ENCODE assay signal across 25 cellular contexts in the genomic region with DNA sequence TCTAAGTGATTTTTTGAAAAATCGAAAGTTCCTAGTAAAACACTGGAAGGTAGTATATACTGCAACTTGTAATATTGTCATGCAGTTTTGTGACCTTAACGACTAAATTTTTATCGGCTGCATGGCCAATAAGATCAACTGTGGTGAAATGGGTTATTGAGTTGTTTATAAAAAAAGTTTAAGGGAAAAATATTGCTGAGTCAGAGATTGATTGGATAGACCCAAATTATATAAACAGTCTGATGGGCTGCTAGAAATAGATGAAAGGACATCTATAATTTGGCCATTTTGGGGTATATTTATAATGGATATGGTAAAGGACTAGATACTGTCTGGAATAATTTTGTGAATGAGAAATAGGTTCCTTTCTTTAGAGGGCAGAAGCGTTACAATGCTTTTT.
"Had no signal": no experiment of that assay in that cellular context is flagged by ENCODE, and none has a peak within 500 bp of the region (broad histone marks: within the 10 kb centered on the region; RNA-seq: fewer than 3 reads in every experiment).

No MANE protein-coding gene starts in this region.

- DNase-seq: naive thymus-derived CD4-positive, alpha-beta T cell; natural killer cell; nucleus accumbens; posterior cingulate gyrus; psoas muscle; right cardiac atrium; stimulated activated CD4-positive, alpha-beta T cell treated with anti-CD3 and anti-CD28 coated beads, Interleukin-15, amount 100 ng/mL, for 24 hours; stimulated activated CD4-positive, alpha-beta T cell treated with anti-CD3 and anti-CD28 coated beads, Interleukin-2, amount 100 ng/mL, for 24 hours; stimulated activated CD4-positive, alpha-beta T cell treated with anti-CD3 and anti-CD28 coated beads, Interleukin-2, amount 100 ng/mL, for 48 hours; stimulated activated CD4-positive, alpha-beta T cell treated with anti-CD3 and anti-CD28 coated beads, Interleukin-4, amount 100 ng/mL, for 24 hours; stimulated activated naive B cell treated with anti-CD40 and anti-IgM and Interleukin-4, amounts not matched to agents 10 μg/mL and 1 μg/mL and 100 μg/mL, for 72 hours; stimulated activated naive CD4-positive, alpha-beta T cell treated with Interleukin-2 at 50 U/mL for 16 hours; stomach; thyroid gland; trophoblast cell; upper lobe of left lung had no signal

- H3K79me2 ChIP-seq: parathyroid adenoma had no signal

- H3K4me1 ChIP-seq: parathyroid adenoma, psoas muscle, tibial nerve, upper lobe of left lung, vagina had no signal

- H3K9ac ChIP-seq: parathyroid adenoma had no signal

- H2AFZ ChIP-seq: parathyroid adenoma had no signal

- ATAC-seq: naive thymus-derived CD4-positive, alpha-beta T cell; natural killer cell; psoas muscle; right cardiac atrium; sciatic nerve; stimulated activated effector memory CD8-positive, alpha-beta T cell treated with anti-CD3 and anti-CD28 coated beads, Interleukin-12 subunit alpha, Interleukin-12 subunit beta, amount 100 ng/mL, for 72 hours; stimulated activated naive B cell treated with anti-CD40 and anti-IgM and Interleukin-4, amounts not matched to agents 10 μg/mL and 1 μg/mL and 100 μg/mL, for 72 hours had no signal

- H3K27me3 ChIP-seq: neutrophil, stomach, thyroid gland, tibial nerve, upper lobe of left lung, vagina had no signal

- FAIRE-seq: urothelium cell line had no signal

- H3K27ac ChIP-seq: neutrophil, parathyroid adenoma, psoas muscle, skin epidermis, stomach, thoracic aorta, thyroid gland, tibial nerve, upper lobe of left lung, vagina had no signal

- H3K4me3 ChIP-seq: psoas muscle, skin epidermis, stomach, thoracic aorta, thyroid gland, tibial nerve, upper lobe of left lung, vagina had no signal

- H3K9me3 ChIP-seq: neutrophil, psoas muscle, stomach, thoracic aorta, thyroid gland, tibial nerve, upper lobe of left lung, vagina had no signal
